ENCODE assay signal across 29 cellular contexts in genomic region chr19:4038057-4038456, GRCh38.
"Had no signal": no experiment of that assay in that cellular context is flagged by ENCODE, and none has a peak within 500 bp of the region (broad histone marks: within the 10 kb centered on the region; RNA-seq: fewer than 3 reads in every experiment).

No MANE protein-coding gene starts in this region.

- DNase-seq: activated B cell treated with CpG ODN at 0.5 μM for 24 hours; activated CD4-positive, alpha-beta T cell treated with anti-CD3 and anti-CD28 coated beads for 48 hours; activated CD4-positive, alpha-beta T cell treated with anti-CD3 and anti-CD28 coated beads, Interleukin-2, amount 50 U/mL, for 1 hour; activated CD4-positive, alpha-beta T cell treated with anti-CD3 and anti-CD28 coated beads, Interleukin-2, amount 50 U/mL, for 48 hours; activated CD8-positive, alpha-beta memory T cell treated with anti-CD3 and anti-CD28 coated beads for 24 hours; activated CD8-positive, alpha-beta T cell treated with anti-CD3 and anti-CD28 coated beads for 36 hours; activated gamma-delta T cell; activated naive CD4-positive, alpha-beta T cell; activated naive CD4-positive, alpha-beta T cell treated with anti-CD3 and anti-CD28 coated beads, Interleukin-2, amount 10 ng/mL, durations not matched to agents 7 days and 5 days; activated naive CD8-positive, alpha-beta T cell treated with anti-CD3 and anti-CD28 coated beads, Interleukin-2, amount 10 ng/mL, durations not matched to agents 7 days and 5 days; activated T-cell treated with anti-CD3 and anti-CD28 coated beads, Interleukin-2, amount 50 U/mL, for 72 hours; dorsolateral prefrontal cortex; effector memory CD4-positive, alpha-beta T cell; endodermal cell; erythroblast; foreskin keratinocyte; gastrocnemius medialis; T-cell; T-helper 9 cell; WERI-Rb-1 had no signal

- H3K4me3 Mint-ChIP-seq: activated B cell treated with CpG ODN at 0.5 μM for 24 hours; activated CD8-positive, alpha-beta T cell treated with anti-CD3 and anti-CD28 coated beads for 36 hours; activated naive CD4-positive, alpha-beta T cell treated with anti-CD3 and anti-CD28 coated beads, Interleukin-2, amount 10 ng/mL, durations not matched to agents 7 days and 5 days; activated naive CD8-positive, alpha-beta T cell treated with anti-CD3 and anti-CD28 coated beads, Interleukin-2, amount 10 ng/mL, durations not matched to agents 7 days and 5 days; activated T-cell treated with anti-CD3 and anti-CD28 coated beads, Interleukin-2, amount 50 U/mL, for 72 hours; brain; central memory CD8-positive, alpha-beta T cell; dendritic cell treated with granulocyte-macrophage colony-stimulating factor and Interleukin-4, amounts not matched to agents 40 ng/mL and 50 ng/mL, for 4 days; endodermal cell; T-cell; T-helper 1 cell treated with Interleukin-12 subunit alpha and Interleukin-12 subunit beta and Interleukin-4 antibody, amounts not matched to agents 30 μg/mL and 1 μg/mL, for 36 hours had no signal

- H3K9me3 Mint-ChIP-seq: activated B cell treated with CpG ODN at 0.5 μM for 24 hours; activated CD8-positive, alpha-beta T cell treated with anti-CD3 and anti-CD28 coated beads for 36 hours; activated naive CD4-positive, alpha-beta T cell treated with anti-CD3 and anti-CD28 coated beads, Interleukin-2, amount 10 ng/mL, durations not matched to agents 7 days and 5 days; activated naive CD4-positive, alpha-beta T cell treated with anti-CD3 and anti-CD28 coated beads, Interleukin-2, amount 50 U/mL, for 72 hours; activated naive CD8-positive, alpha-beta T cell treated with anti-CD3 and anti-CD28 coated beads, Interleukin-2, amount 10 ng/mL, durations not matched to agents 7 days and 5 days; activated T-cell treated with anti-CD3 and anti-CD28 coated beads, Interleukin-2, amount 50 U/mL, for 72 hours; brain; central memory CD8-positive, alpha-beta T cell; dendritic cell treated with granulocyte-macrophage colony-stimulating factor and Interleukin-4, amounts not matched to agents 40 ng/mL and 50 ng/mL, for 4 days; T-cell; T-helper 1 cell treated with Interleukin-12 subunit alpha and Interleukin-12 subunit beta and Interleukin-4 antibody, amounts not matched to agents 30 μg/mL and 1 μg/mL, for 36 hours had no signal

- H3K27me3 ChIP-seq: ascending aorta, dorsolateral prefrontal cortex, esophagus muscularis mucosa, foreskin keratinocyte, gastrocnemius medialis had no signal

- H3K4me1 ChIP-seq: ascending aorta, foreskin keratinocyte, gastrocnemius medialis had no signal

- H3K27ac ChIP-seq: ascending aorta, coronary artery, foreskin keratinocyte, gastrocnemius medialis, WERI-Rb-1 had no signal

- H3K27me3 Mint-ChIP-seq: activated B cell treated with CpG ODN at 0.5 μM for 24 hours; activated CD8-positive, alpha-beta T cell treated with anti-CD3 and anti-CD28 coated beads for 36 hours; activated naive CD4-positive, alpha-beta T cell treated with anti-CD3 and anti-CD28 coated beads, Interleukin-2, amount 10 ng/mL, durations not matched to agents 7 days and 5 days; activated naive CD8-positive, alpha-beta T cell treated with anti-CD3 and anti-CD28 coated beads, Interleukin-2, amount 10 ng/mL, durations not matched to agents 7 days and 5 days; brain; central memory CD8-positive, alpha-beta T cell; dendritic cell treated with granulocyte-macrophage colony-stimulating factor and Interleukin-4, amounts not matched to agents 40 ng/mL and 50 ng/mL, for 4 days; T-cell had no signal

- H3K36me3 Mint-ChIP-seq: T-cell had no signal

- H3K9me3 ChIP-seq: ascending aorta, esophagus muscularis mucosa, gastrocnemius medialis had no signal

- H3K27ac Mint-ChIP-seq: activated B cell treated with CpG ODN at 0.5 μM for 24 hours; activated CD8-positive, alpha-beta T cell treated with anti-CD3 and anti-CD28 coated beads for 36 hours; activated naive CD4-positive, alpha-beta T cell treated with anti-CD3 and anti-CD28 coated beads, Interleukin-2, amount 10 ng/mL, durations not matched to agents 7 days and 5 days; activated naive CD4-positive, alpha-beta T cell treated with anti-CD3 and anti-CD28 coated beads, Interleukin-2, amount 50 U/mL, for 72 hours; activated naive CD8-positive, alpha-beta T cell treated with anti-CD3 and anti-CD28 coated beads, Interleukin-2, amount 10 ng/mL, durations not matched to agents 7 days and 5 days; activated T-cell treated with anti-CD3 and anti-CD28 coated beads, Interleukin-2, amount 50 U/mL, for 72 hours; brain; dendritic cell treated with granulocyte-macrophage colony-stimulating factor and Interleukin-4, amounts not matched to agents 40 ng/mL and 50 ng/mL, for 4 days; endodermal cell; T-cell; T-helper 1 cell treated with Interleukin-12 subunit alpha and Interleukin-12 subunit beta and Interleukin-4 antibody, amounts not matched to agents 30 μg/mL and 1 μg/mL, for 36 hours had no signal

- ATAC-seq: activated CD4-positive, CD25-positive, alpha-beta regulatory T cell treated with anti-CD3 and anti-CD28 coated beads, Interleukin-2, amount 50 U/mL, for 24 hours; activated CD8-positive, alpha-beta T cell treated with anti-CD3 and anti-CD28 coated beads for 36 hours; activated naive CD4-positive, alpha-beta T cell treated with anti-CD3 and anti-CD28 coated beads, Interleukin-2, amount 50 U/mL, for 72 hours; activated T-cell treated with anti-CD3 and anti-CD28 coated beads, Interleukin-2, amount 50 U/mL, for 72 hours; foreskin keratinocyte; gastrocnemius medialis; T-cell had no signal

- H3K4me3 ChIP-seq: ascending aorta, coronary artery, dorsolateral prefrontal cortex, esophagus muscularis mucosa, gastrocnemius medialis had no signal

- H3K4me1 Mint-ChIP-seq: activated naive CD4-positive, alpha-beta T cell treated with anti-CD3 and anti-CD28 coated beads, Interleukin-2, amount 10 ng/mL, durations not matched to agents 7 days and 5 days; activated naive CD8-positive, alpha-beta T cell treated with anti-CD3 and anti-CD28 coated beads, Interleukin-2, amount 10 ng/mL, durations not matched to agents 7 days and 5 days; brain; central memory CD8-positive, alpha-beta T cell; endodermal cell; T-cell had no signal
